In genomic region chr19:21848706-21849105, GRCh38 we compare ENCODE assay signal across 18 cellular contexts. TPM values are rescaled to one million over a fixed set of nuclear protein-coding genes. Genes with fewer than 3 reads are reported as not detected.
DNase-seq lines count a peak whose midpoint lies in the region; ATAC-seq and TF ChIP-seq lines count a peak whose summit lies in the region.
"Had no signal": no experiment of that assay in that cellular context is flagged by ENCODE, and none has a peak within 500 bp of the region (broad histone marks: within the 10 kb centered on the region; RNA-seq: fewer than 3 reads in every experiment).

No MANE protein-coding gene starts in this region.

- H4K20me1 ChIP-seq in SK-N-SH (ENCODE audit: insufficient read depth) = no peaks in the 10 kb centered on the region
- peaks cover 53% of the 10 kb centered on the region for H4K20me1 ChIP-seq in neural progenitor cell (ENCODE audit: low read depth)

- 65% methylated on average over 6 of the region's 6 CpGs for WGBS in SK-N-SH (ENCODE audit: low lambda C conversion rate)

- intact Hi-C loops in posterior vena cava (cut with DNase I) = no loop called here

- peaks cover 10% of the 10 kb centered on the region for H3K4me1 Mint-ChIP-seq in neural progenitor cell
- H3K4me1 Mint-ChIP-seq in activated CD8-positive, alpha-beta memory T cell treated with anti-CD3 and anti-CD28 coated beads, Interleukin-2, amount 10 ng/mL, durations not matched to agents 7 days and 5 days = peaks cover 22% of the 10 kb centered on the region

- H3K9me3 Mint-ChIP-seq in neural progenitor cell = peaks cover 78% of the 10 kb centered on the region
- peaks cover 26% of the 10 kb centered on the region for H3K9me3 Mint-ChIP-seq in activated CD8-positive, alpha-beta memory T cell treated with anti-CD3 and anti-CD28 coated beads, Interleukin-2, amount 10 ng/mL, durations not matched to agents 7 days and 5 days (ENCODE audit: low read depth)
- H3K9me3 Mint-ChIP-seq: stimulated activated naive B cell treated with anti-CD40 and anti-IgM and Interleukin-4, amounts not matched to agents 10 μg/mL and 1 μg/mL and 100 μg/mL, for 72 hours had no signal

- H2AFZ ChIP-seq in SK-N-SH (ENCODE audit: low read depth) (no peak overlapping the region), neural progenitor cell (replicated peaks) (no peak overlapping the region)

- H3K27ac Mint-ChIP-seq in neural progenitor cell = no peak overlapping the region
- no peak overlapping the region for H3K27ac Mint-ChIP-seq in activated CD8-positive, alpha-beta memory T cell treated with anti-CD3 and anti-CD28 coated beads, Interleukin-2, amount 10 ng/mL, durations not matched to agents 7 days and 5 days
- H3K27ac Mint-ChIP-seq: HFFc6; stimulated activated naive B cell treated with anti-CD40 and anti-IgM and Interleukin-4, amounts not matched to agents 10 μg/mL and 1 μg/mL and 100 μg/mL, for 72 hours had no signal

- H3K9me2 ChIP-seq in SK-N-SH = no peaks in the 10 kb centered on the region

- H3K4me1 ChIP-seq in SK-N-SH (ENCODE audit: control insufficient read depth in 1 of 2, insufficient read depth in 2 of 2, low read depth in 1 of 2, low read length in 1 of 2) (peaks cover 0 to 12% of the 10 kb centered on the region in 2 experiments; a peak in 1 of 4 replicates), neural progenitor cell (peaks cover 19% of the 10 kb centered on the region)

- H3K4me2 ChIP-seq in SK-N-SH (no peak overlapping the region), neural progenitor cell (peak overlapping the region; percentile 99)

- H3F3A ChIP-seq in SK-N-SH (replicated peaks; ENCODE audit: insufficient read depth) = no peaks in the 10 kb centered on the region
- H3F3A ChIP-seq in neural progenitor cell (ENCODE audit: low read depth) = peaks cover 5% of the 10 kb centered on the region

- DNase-seq in SK-N-SH = no peak
- peak; percentile 14 for DNase-seq in LoVo (ENCODE audit: low spot score)
- peak; percentile 29 for DNase-seq in dermis blood vessel endothelial cell
- no peak for DNase-seq in neural progenitor cell (ENCODE audit: low spot score)
- no peak for DNase-seq in posterior vena cava (ENCODE audit: low spot score)
- DNase-seq in cortex of kidney (lab: John Stamatoyannopoulos, UW) = no peak
- no peak for DNase-seq in activated CD8-positive, alpha-beta memory T cell treated with anti-CD3 and anti-CD28 coated beads, Interleukin-2, amount 10 ng/mL, durations not matched to agents 7 days and 5 days
- DNase-seq: activated T-cell treated with anti-CD3 and anti-CD28 coated beads, Interleukin-2, amount 50 U/mL, for 1 hour; heart left ventricle; HFFc6; left colon; NCI-H2171 treated with DMSO at 0.1 percent for 48 hours; posterior cingulate gyrus; stimulated activated naive B cell treated with anti-CD40 and anti-IgM and Interleukin-4, amounts not matched to agents 10 μg/mL and 1 μg/mL and 100 μg/mL, for 72 hours; upper lobe of right lung had no signal

- peaks cover 66% of the 10 kb centered on the region for H3K79me2 ChIP-seq in SK-N-SH (ENCODE audit: insufficient read depth)
- peaks cover 78% of the 10 kb centered on the region for H3K79me2 ChIP-seq in neural progenitor cell (ENCODE audit: low read depth)

- no peak overlapping the region for H3K4me3 ChIP-seq in SK-N-SH (ENCODE audit: low read depth in 2 of 2, low read length in 1 of 2)
- H3K4me3 ChIP-seq in neural progenitor cell = no peak overlapping the region
- H3K4me3 ChIP-seq: adrenal gland, esophagus muscularis mucosa, heart left ventricle, upper lobe of right lung had no signal

- H3K27ac ChIP-seq in SK-N-SH (ENCODE audit: low read depth in 2 of 2, low read length in 1 of 2) (no peak overlapping the region), neural progenitor cell (no peak overlapping the region)
- H3K27ac ChIP-seq: adrenal gland, esophagus muscularis mucosa, heart left ventricle, upper lobe of right lung had no signal

- ATAC-seq in SK-N-SH treated with all-trans-retinoic acid at 6 μM for 48 hours = no peak
- ATAC-seq in activated CD8-positive, alpha-beta memory T cell treated with anti-CD3 and anti-CD28 coated beads, Interleukin-2, amount 10 ng/mL, durations not matched to agents 7 days and 5 days = no peak
- ATAC-seq: heart left ventricle; left colon; stimulated activated naive B cell treated with anti-CD40 and anti-IgM and Interleukin-4, amounts not matched to agents 10 μg/mL and 1 μg/mL and 100 μg/mL, for 72 hours; upper lobe of right lung had no signal

- TF ChIP-seq RAD21 in SK-N-SH (IDR thresholded peaks at IDR 0.05; ENCODE audit: low read length) = no peak

- POLR2A ChIA-PET in SK-N-SH (lab: Yijun Ruan, JAX) = interaction anchor here (1.5 kb wide), 1 partner anchor 13 kb away, joined by 3 read pairs; the partner anchor contains the start of gene ZNF43

- TF ChIP-seq CTCF in SK-N-SH (IDR thresholded peaks at IDR 0.05) (no peak), neural progenitor cell (IDR thresholded peaks at IDR 0.05) (no peak)

- CTCF ChIA-PET in SK-N-SH (lab: Yijun Ruan, JAX) = no interaction called here
- CTCF ChIA-PET in activated CD8-positive, alpha-beta memory T cell treated with anti-CD3 and anti-CD28 coated beads, Interleukin-2, amount 10 ng/mL, durations not matched to agents 7 days and 5 days (lab: Charles Lee) = interaction anchor here (1.0 kb wide), 1 partner anchor 13 kb away, joined by 4 read pairs; the partner anchor contains the start of gene ZNF43

- H3K36me3 ChIP-seq in SK-N-SH (replicated peaks in 1 of 2; ENCODE audit: control insufficient read depth in 1 of 2, insufficient read depth in 2 of 2, low read length in 1 of 2) (peaks cover 17 to 52% of the 10 kb centered on the region in 2 experiments), neural progenitor cell (peaks cover 9% of the 10 kb centered on the region)
- H3K36me3 ChIP-seq: adrenal gland had no signal

- no peak for TF ChIP-seq EP300 in SK-N-SH (IDR thresholded peaks at IDR 0.05; ENCODE audit: borderline replicate concordance in 1 of 2, low read depth in 1 of 2, low read length in 1 of 2)

- H3K36me3 Mint-ChIP-seq in neural progenitor cell = peaks cover 72% of the 10 kb centered on the region
- peaks cover 72% of the 10 kb centered on the region for H3K36me3 Mint-ChIP-seq in activated CD8-positive, alpha-beta memory T cell treated with anti-CD3 and anti-CD28 coated beads, Interleukin-2, amount 10 ng/mL, durations not matched to agents 7 days and 5 days

- H3K4me3 Mint-ChIP-seq in neural progenitor cell = peak overlapping the region; percentile 35
- H3K4me3 Mint-ChIP-seq in activated CD8-positive, alpha-beta memory T cell treated with anti-CD3 and anti-CD28 coated beads, Interleukin-2, amount 10 ng/mL, durations not matched to agents 7 days and 5 days = no peak overlapping the region
- H3K4me3 Mint-ChIP-seq: HFFc6; stimulated activated naive B cell treated with anti-CD40 and anti-IgM and Interleukin-4, amounts not matched to agents 10 μg/mL and 1 μg/mL and 100 μg/mL, for 72 hours had no signal

- H3K27me3 Mint-ChIP-seq in neural progenitor cell (ENCODE audit: insufficient read depth, low read depth) = peaks cover 11% of the 10 kb centered on the region
- H3K27me3 Mint-ChIP-seq in activated CD8-positive, alpha-beta memory T cell treated with anti-CD3 and anti-CD28 coated beads, Interleukin-2, amount 10 ng/mL, durations not matched to agents 7 days and 5 days = no peaks in the 10 kb centered on the region
- H3K27me3 Mint-ChIP-seq: stimulated activated naive B cell treated with anti-CD40 and anti-IgM and Interleukin-4, amounts not matched to agents 10 μg/mL and 1 μg/mL and 100 μg/mL, for 72 hours had no signal

- H3K27me3 ChIP-seq in SK-N-SH (ENCODE audit: insufficient read depth) = no peaks in the 10 kb centered on the region
- H3K27me3 ChIP-seq in neural progenitor cell = no peaks in the 10 kb centered on the region
- H3K27me3 ChIP-seq: adrenal gland, esophagus muscularis mucosa, heart left ventricle, upper lobe of right lung had no signal

- H3K9ac ChIP-seq in SK-N-SH (no peak overlapping the region), neural progenitor cell (no peak overlapping the region)

- H3K9me3 ChIP-seq in SK-N-SH = 0 out of 2 replicates have a peak, but pooled peaks cover 3% of the 10 kb centered on the region
- H3K9me3 ChIP-seq in neural progenitor cell (ENCODE audit: low read depth) = peaks cover 4% of the 10 kb centered on the region
- H3K9me3 ChIP-seq: adrenal gland, esophagus muscularis mucosa, heart left ventricle, upper lobe of right lung had no signal

TF ChIP-seq in SK-N-SH, 30 proteins besides CTCF, POLR2A, EP300 and RAD21:
- TF ChIP-seq MEF2A (IDR thresholded peaks at IDR 0.05; ENCODE audit: borderline replicate concordance, low read depth) (peak; percentile 32; the same call in 1 of the 2 replicates), USF2 (IDR thresholded peaks at IDR 0.05; ENCODE audit: borderline replicate concordance, low read depth, low read length) (no peak)

TF ChIP-seq in SK-N-SH treated with all-trans-retinoic acid at 6 μM for 48 hours, 23 proteins besides CTCF, POLR2A, EP300 and RAD21 (continues in another document):
- TF ChIP-seq OSR1 (CRISPR knock-in tag; IDR thresholded peaks at IDR 0.05) = no peak

RNA-seq across cellular contexts. Expression of gene ZNF43, which starts 12.7 kb away (rescaled TPM):
- 3.4 and 4.9 TPM in 2 replicates for polyA plus RNA-seq in SK-N-SH (2012; rRNA removed)
- 3.6 and 4.0 TPM in 2 replicates for polyA plus RNA-seq in SK-N-SH (2012; cell fraction: cytosol; rRNA removed)
- 8.1 and 14.0 TPM in 2 replicates for polyA plus RNA-seq in SK-N-SH (2012; cell fraction: nucleus; rRNA removed)
- 10.7 and 12.1 TPM in 2 replicates for total RNA-seq in dermis blood vessel endothelial cell
- total RNA-seq in neural progenitor cell (ENCODE audit: low replicate concordance) = 65.2 and 108 TPM in 2 replicates
- 10 to 100 TPM; 12.3 to 13.9 TPM for total RNA-seq in posterior vena cava
- total RNA-seq in activated CD8-positive, alpha-beta memory T cell treated with anti-CD3 and anti-CD28 coated beads, Interleukin-2, amount 10 ng/mL, durations not matched to agents 7 days and 5 days = 10 to 100 TPM; 21.4 to 31.0 TPM

Comparison
In these comparisons a context has a peak if more than half of its experiments do, and no peak if none do; other contexts are left out.
1. DNase-seq: peak in LoVo (single experiment) and dermis blood vessel endothelial cell (single experiment); none in SK-N-SH (single experiment), neural progenitor cell (single experiment), posterior vena cava (single experiment), cortex of kidney (single experiment) and activated CD8-positive, alpha-beta memory T cell treated with anti-CD3 and anti-CD28 coated beads, Interleukin-2, amount 10 ng/mL, durations not matched to agents 7 days and 5 days (single experiment).